Comparison of ENCODE assay signal across 1 cellular context in genomic region chr17:66296289-66296725, GRCh38.
TF ChIP-seq lines count a peak whose summit lies in the region.

No MANE protein-coding gene starts in this region.

TF ChIP-seq in K562, 482 proteins besides CTCF, POLR2A, EP300 and RAD21 (continued from another document and continues in another):
- TF ChIP-seq E2F8 (IDR thresholded peaks at IDR 0.05; ENCODE audit: low read depth, partially characterized antibody), result no peak
- peak; percentile 60 for TF ChIP-seq SMARCC2 (IDR thresholded peaks at IDR 0.05; ENCODE audit: low read depth)
- peak in 1 of 2 experiments; percentile 71; a peak in 2 of 4 replicates for TF ChIP-seq TBL1XR1 (IDR thresholded peaks at IDR 0.05; ENCODE audit: low read length in 2 of 2)
- TF ChIP-seq, protein P1, sequence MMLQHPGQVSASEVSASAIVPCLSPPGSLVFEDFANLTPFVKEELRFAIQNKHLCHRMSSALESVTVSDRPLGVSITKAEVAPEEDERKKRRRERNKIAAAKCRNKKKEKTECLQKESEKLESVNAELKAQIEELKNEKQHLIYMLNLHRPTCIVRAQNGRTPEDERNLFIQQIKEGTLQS (IDR thresholded peaks at IDR 0.05), result no peak; the same call in 1 of the 2 replicates
- TF ChIP-seq, protein P1 (CRISPR knock-in tag; conservative IDR thresholded peaks at IDR 0.05), result no peak
- peak; percentile 36; the same call in 1 of the 2 replicates for TF ChIP-seq CTBP1 (IDR thresholded peaks at IDR 0.05; ENCODE audit: borderline replicate concordance)
- TF ChIP-seq DACH1 (IDR thresholded peaks at IDR 0.05; ENCODE audit: partially characterized antibody), result peak; percentile 64
- TF ChIP-seq, protein P2, sequence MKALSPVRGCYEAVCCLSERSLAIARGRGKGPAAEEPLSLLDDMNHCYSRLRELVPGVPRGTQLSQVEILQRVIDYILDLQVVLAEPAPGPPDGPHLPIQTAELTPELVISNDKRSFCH (CRISPR knock-in tag; IDR thresholded peaks at IDR 0.05), result no peak
- TF ChIP-seq, protein P2 (tag; IDR thresholded peaks at IDR 0.05), result no peak
- TF ChIP-seq GATA2 (CRISPR knock-in tag; IDR thresholded peaks at IDR 0.05), result peak; percentile 85
- peak; percentile 64; the same call in 1 of the 2 replicates for TF ChIP-seq STAT5A (IDR thresholded peaks at IDR 0.05; ENCODE audit: borderline replicate concordance, low read length)
- TF ChIP-seq HDAC2 (IDR thresholded peaks at IDR 0.05), result no peak
- no peak for TF ChIP-seq ZNF609 (CRISPR knock-in tag; IDR thresholded peaks at IDR 0.05; ENCODE audit: borderline replicate concordance)
- no peak for TF ChIP-seq SIN3A (IDR thresholded peaks at IDR 0.05; ENCODE audit: borderline replicate concordance in 2 of 2, control insufficient read depth in 1 of 2, low read depth in 2 of 2, low read length in 2 of 2)
- no peak for TF ChIP-seq EGR1 (conservative IDR thresholded peaks at IDR 0.05)
- TF ChIP-seq ZNF282 (CRISPR knock-in tag; IDR thresholded peaks at IDR 0.05), result no peak
- TF ChIP-seq, protein P3, sequence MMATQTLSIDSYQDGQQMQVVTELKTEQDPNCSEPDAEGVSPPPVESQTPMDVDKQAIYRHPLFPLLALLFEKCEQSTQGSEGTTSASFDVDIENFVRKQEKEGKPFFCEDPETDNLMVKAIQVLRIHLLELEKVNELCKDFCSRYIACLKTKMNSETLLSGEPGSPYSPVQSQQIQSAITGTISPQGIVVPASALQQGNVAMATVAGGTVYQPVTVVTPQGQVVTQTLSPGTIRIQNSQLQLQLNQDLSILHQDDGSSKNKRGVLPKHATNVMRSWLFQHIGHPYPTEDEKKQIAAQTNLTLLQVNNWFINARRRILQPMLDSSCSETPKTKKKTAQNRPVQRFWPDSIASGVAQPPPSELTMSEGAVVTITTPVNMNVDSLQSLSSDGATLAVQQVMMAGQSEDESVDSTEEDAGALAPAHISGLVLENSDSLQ (IDR thresholded peaks at IDR 0.05), result peak; percentile 68; the same call in 1 of the 2 replicates
- TF ChIP-seq PML (IDR thresholded peaks at IDR 0.05; ENCODE audit: low read length), result peak; percentile 23; the same call in 1 of the 2 replicates
- no peak for TF ChIP-seq HOMEZ (CRISPR knock-in tag; IDR thresholded peaks at IDR 0.05)
- no peak for TF ChIP-seq PTRF (tag; IDR thresholded peaks at IDR 0.05)
- no peak for TF ChIP-seq RAD51 (IDR thresholded peaks at IDR 0.05; ENCODE audit: borderline replicate concordance, low read depth)
- peak; percentile 89 for TF ChIP-seq CBFA2T3 (IDR thresholded peaks at IDR 0.05)
- TF ChIP-seq ZNF76 (CRISPR knock-in tag; IDR thresholded peaks at IDR 0.05; ENCODE audit: borderline replicate concordance), result no peak
- TF ChIP-seq, protein P4, sequence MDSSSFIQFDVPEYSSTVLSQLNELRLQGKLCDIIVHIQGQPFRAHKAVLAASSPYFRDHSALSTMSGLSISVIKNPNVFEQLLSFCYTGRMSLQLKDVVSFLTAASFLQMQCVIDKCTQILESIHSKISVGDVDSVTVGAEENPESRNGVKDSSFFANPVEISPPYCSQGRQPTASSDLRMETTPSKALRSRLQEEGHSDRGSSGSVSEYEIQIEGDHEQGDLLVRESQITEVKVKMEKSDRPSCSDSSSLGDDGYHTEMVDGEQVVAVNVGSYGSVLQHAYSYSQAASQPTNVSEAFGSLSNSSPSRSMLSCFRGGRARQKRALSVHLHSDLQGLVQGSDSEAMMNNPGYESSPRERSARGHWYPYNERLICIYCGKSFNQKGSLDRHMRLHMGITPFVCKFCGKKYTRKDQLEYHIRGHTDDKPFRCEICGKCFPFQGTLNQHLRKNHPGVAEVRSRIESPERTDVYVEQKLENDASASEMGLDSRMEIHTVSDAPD (CRISPR knock-in tag; IDR thresholded peaks at IDR 0.05), result no peak
- TF ChIP-seq LEF1 (IDR thresholded peaks at IDR 0.05), result peak; percentile 82; the same call in 1 of the 2 replicates
- no peak for TF ChIP-seq GATAD2A (IDR thresholded peaks at IDR 0.05)
- TF ChIP-seq, protein P5, sequence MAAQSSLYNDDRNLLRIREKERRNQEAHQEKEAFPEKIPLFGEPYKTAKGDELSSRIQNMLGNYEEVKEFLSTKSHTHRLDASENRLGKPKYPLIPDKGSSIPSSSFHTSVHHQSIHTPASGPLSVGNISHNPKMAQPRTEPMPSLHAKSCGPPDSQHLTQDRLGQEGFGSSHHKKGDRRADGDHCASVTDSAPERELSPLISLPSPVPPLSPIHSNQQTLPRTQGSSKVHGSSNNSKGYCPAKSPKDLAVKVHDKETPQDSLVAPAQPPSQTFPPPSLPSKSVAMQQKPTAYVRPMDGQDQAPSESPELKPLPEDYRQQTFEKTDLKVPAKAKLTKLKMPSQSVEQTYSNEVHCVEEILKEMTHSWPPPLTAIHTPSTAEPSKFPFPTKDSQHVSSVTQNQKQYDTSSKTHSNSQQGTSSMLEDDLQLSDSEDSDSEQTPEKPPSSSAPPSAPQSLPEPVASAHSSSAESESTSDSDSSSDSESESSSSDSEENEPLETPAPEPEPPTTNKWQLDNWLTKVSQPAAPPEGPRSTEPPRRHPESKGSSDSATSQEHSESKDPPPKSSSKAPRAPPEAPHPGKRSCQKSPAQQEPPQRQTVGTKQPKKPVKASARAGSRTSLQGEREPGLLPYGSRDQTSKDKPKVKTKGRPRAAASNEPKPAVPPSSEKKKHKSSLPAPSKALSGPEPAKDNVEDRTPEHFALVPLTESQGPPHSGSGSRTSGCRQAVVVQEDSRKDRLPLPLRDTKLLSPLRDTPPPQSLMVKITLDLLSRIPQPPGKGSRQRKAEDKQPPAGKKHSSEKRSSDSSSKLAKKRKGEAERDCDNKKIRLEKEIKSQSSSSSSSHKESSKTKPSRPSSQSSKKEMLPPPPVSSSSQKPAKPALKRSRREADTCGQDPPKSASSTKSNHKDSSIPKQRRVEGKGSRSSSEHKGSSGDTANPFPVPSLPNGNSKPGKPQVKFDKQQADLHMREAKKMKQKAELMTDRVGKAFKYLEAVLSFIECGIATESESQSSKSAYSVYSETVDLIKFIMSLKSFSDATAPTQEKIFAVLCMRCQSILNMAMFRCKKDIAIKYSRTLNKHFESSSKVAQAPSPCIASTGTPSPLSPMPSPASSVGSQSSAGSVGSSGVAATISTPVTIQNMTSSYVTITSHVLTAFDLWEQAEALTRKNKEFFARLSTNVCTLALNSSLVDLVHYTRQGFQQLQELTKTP (IDR thresholded peaks at IDR 0.05; ENCODE audit: low read depth in 1 of 2, partially characterized antibody in 2 of 2), result no peak
- peak in 1 of 2 experiments; percentile 70; a peak in 1 of 3 replicates for TF ChIP-seq CBX3 (IDR thresholded peaks at IDR 0.05; ENCODE audit: borderline replicate concordance in 1 of 2, low read length in 2 of 2)
- no peak for TF ChIP-seq FIP1L1 (IDR thresholded peaks at IDR 0.05; ENCODE audit: low read depth, low read length, poor library complexity, severe bottlenecking)
- no peak for TF ChIP-seq ZNF717 (CRISPR knock-in tag; IDR thresholded peaks at IDR 0.05)
- no peak for TF ChIP-seq EP400 (IDR thresholded peaks at IDR 0.05)
- TF ChIP-seq ESRRA (IDR thresholded peaks at IDR 0.05; ENCODE audit: borderline replicate concordance, low read depth), result peak; percentile 62; the same call in 1 of the 2 replicates
- peak; percentile 20 for TF ChIP-seq NEUROD1 (IDR thresholded peaks at IDR 0.05; ENCODE audit: borderline replicate concordance, low read depth, low read length, partially characterized antibody)
- no peak for TF ChIP-seq DNMT1 (IDR thresholded peaks at IDR 0.05)
- TF ChIP-seq ILF3 (IDR thresholded peaks at IDR 0.05; ENCODE audit: borderline replicate concordance), result no peak
- no peak for TF ChIP-seq PRPF4 (IDR thresholded peaks at IDR 0.05; ENCODE audit: insufficient read depth, low read depth, low read length, poor library complexity, severe bottlenecking)
- TF ChIP-seq HOXB6 (CRISPR knock-in tag; IDR thresholded peaks at IDR 0.05; ENCODE audit: borderline replicate concordance), result no peak
- TF ChIP-seq TEAD4 (IDR thresholded peaks at IDR 0.05; ENCODE audit: low read length), result peak; percentile 70
- TF ChIP-seq TEAD4 (CRISPR knock-in tag; IDR thresholded peaks at IDR 0.05; ENCODE audit: borderline replicate concordance), result no peak
- TF ChIP-seq POLR2AphosphoS5 (IDR thresholded peaks at IDR 0.05; ENCODE audit: control insufficient read depth, insufficient read depth, low read depth, low read length), result peak; percentile 75; the same call in 1 of the 2 replicates
- TF ChIP-seq CBFA2T2 (conservative IDR thresholded peaks at IDR 0.05), result peak; percentile 75
- TF ChIP-seq MYC (IDR thresholded peaks at IDR 0.05; ENCODE audit: low read depth, low read length), result no peak
- TF ChIP-seq MYC (CRISPR knock-in tag; IDR thresholded peaks at IDR 0.05; ENCODE audit: borderline replicate concordance, low read depth), result no peak
- TF ChIP-seq, protein P6, sequence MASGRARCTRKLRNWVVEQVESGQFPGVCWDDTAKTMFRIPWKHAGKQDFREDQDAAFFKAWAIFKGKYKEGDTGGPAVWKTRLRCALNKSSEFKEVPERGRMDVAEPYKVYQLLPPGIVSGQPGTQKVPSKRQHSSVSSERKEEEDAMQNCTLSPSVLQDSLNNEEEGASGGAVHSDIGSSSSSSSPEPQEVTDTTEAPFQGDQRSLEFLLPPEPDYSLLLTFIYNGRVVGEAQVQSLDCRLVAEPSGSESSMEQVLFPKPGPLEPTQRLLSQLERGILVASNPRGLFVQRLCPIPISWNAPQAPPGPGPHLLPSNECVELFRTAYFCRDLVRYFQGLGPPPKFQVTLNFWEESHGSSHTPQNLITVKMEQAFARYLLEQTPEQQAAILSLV (tag; IDR thresholded peaks at IDR 0.05), result no peak
- peak; percentile 64; the same call in 1 of the 2 replicates for TF ChIP-seq JUND (IDR thresholded peaks at IDR 0.05; ENCODE audit: borderline replicate concordance, low read depth, low read length)
- peak; percentile 59; the same call in 1 of the 3 replicates for TF ChIP-seq JUND (tag; IDR thresholded peaks at IDR 0.05; ENCODE audit: borderline replicate concordance, low read depth, low read length)
